Comparison of ENCODE assay signal across 14 cellular contexts in genomic region chr20:62737971-62738881, GRCh38. TPM values are rescaled to one million over a fixed set of nuclear protein-coding genes. Genes with fewer than 3 reads are reported as not detected.
DNase-seq lines count a peak whose midpoint lies in the region; ATAC-seq and TF ChIP-seq lines count a peak whose summit lies in the region.
"Had no signal": no experiment of that assay in that cellular context is flagged by ENCODE, and none has a peak within 500 bp of the region (broad histone marks: within the 10 kb centered on the region; RNA-seq: fewer than 3 reads in every experiment).

No MANE protein-coding gene starts in this region.

- no peak overlapping the region for H3K4me3 Mint-ChIP-seq in stimulated activated effector memory CD8-positive, alpha-beta T cell treated with anti-CD3 and anti-CD28 coated beads, Interleukin-12 subunit alpha, Interleukin-12 subunit beta, amount 100 ng/mL, for 72 hours

- peaks cover 26% of the 10 kb centered on the region for H3F3A ChIP-seq in PC-9 (ENCODE audit: insufficient read depth, low read depth)

- ATAC-seq in Right ventricle myocardium superior (ENCODE audit: poor library complexity), result no peak
- no peak for ATAC-seq in left ventricle myocardium superior
- no peak for ATAC-seq in stimulated activated effector memory CD8-positive, alpha-beta T cell treated with anti-CD3 and anti-CD28 coated beads, Interleukin-12 subunit alpha, Interleukin-12 subunit beta, amount 100 ng/mL, for 72 hours
- ATAC-seq: gastrocnemius medialis; stimulated activated naive CD8-positive, alpha-beta T cell treated with anti-CD3 and anti-CD28 coated beads, Interleukin-15, Interleukin-2, amounts not matched to agents 100 U/mL and 50 U/mL, for 24 hours had no signal

- H2AFZ ChIP-seq in PC-9, result no peak overlapping the region

- H3K9me3 Mint-ChIP-seq in stimulated activated effector memory CD8-positive, alpha-beta T cell treated with anti-CD3 and anti-CD28 coated beads, Interleukin-12 subunit alpha, Interleukin-12 subunit beta, amount 100 ng/mL, for 72 hours, result no peaks in the 10 kb centered on the region

- no peak overlapping the region for H3K27ac Mint-ChIP-seq in stimulated activated effector memory CD8-positive, alpha-beta T cell treated with anti-CD3 and anti-CD28 coated beads, Interleukin-12 subunit alpha, Interleukin-12 subunit beta, amount 100 ng/mL, for 72 hours

- H3K27ac ChIP-seq in right atrium auricular region (no peak overlapping the region), PC-9 (peak overlapping the region; percentile 86; the same call in 1 of the 2 replicates)
- H3K27ac ChIP-seq: gastrocnemius medialis, WERI-Rb-1 had no signal

- no peaks in the 10 kb centered on the region for H3K9me2 ChIP-seq in PC-9 (ENCODE audit: insufficient read depth)

- H3K9me3 ChIP-seq in right atrium auricular region (no peaks in the 10 kb centered on the region), PC-9 (ENCODE audit: insufficient read depth, low read depth) (no peaks in the 10 kb centered on the region)
- H3K9me3 ChIP-seq: gastrocnemius medialis had no signal

- H3K4me2 ChIP-seq in PC-9, result peak overlapping the region; percentile 80; the same call in 1 of the 2 replicates

- CTCF ChIA-PET in PC-9 (lab: Charles Lee), result interaction anchor here (0.6 kb wide), 1 partner anchor 258 kb away, joined by 4 read pairs; no protein-coding TSS in a partner anchor

- BruUV-seq in PC-9 (replicated peaks; lab: Mats Ljungman, UMichigan), result no TSS peak

- H3K4me1 Mint-ChIP-seq in stimulated activated effector memory CD8-positive, alpha-beta T cell treated with anti-CD3 and anti-CD28 coated beads, Interleukin-12 subunit alpha, Interleukin-12 subunit beta, amount 100 ng/mL, for 72 hours, result peaks cover 45% of the 10 kb centered on the region

- H3K27me3 ChIP-seq in right atrium auricular region (no peaks in the 10 kb centered on the region), PC-9 (ENCODE audit: insufficient read depth, low read depth) (no peaks in the 10 kb centered on the region)

- DNase-seq in Right ventricle myocardium superior (peak; percentile 30), right atrium auricular region (ENCODE audit: low spot score) (no peak), PC-9 (no peak), left ventricle myocardium superior (peak; percentile 12), DMS53 (lab: John Stamatoyannopoulos, UW) (no peak), NCI-H748 treated with DMSO at 0.1 percent for 48 hours (lab: John Stamatoyannopoulos, UW) (no peak)
- no peak for DNase-seq in stimulated activated effector memory CD8-positive, alpha-beta T cell treated with anti-CD3 and anti-CD28 coated beads, Interleukin-12 subunit alpha, Interleukin-12 subunit beta, amount 100 ng/mL, for 72 hours (ENCODE audit: low spot score in 2 of 2)
- DNase-seq: NCI-H1048; PC-3; stimulated activated naive CD8-positive, alpha-beta T cell treated with anti-CD3 and anti-CD28 coated beads, Interleukin-15, Interleukin-2, amounts not matched to agents 100 U/mL and 50 U/mL, for 24 hours had no signal

- no peak for TF ChIP-seq CTCF in right atrium auricular region (IDR thresholded peaks at IDR 0.05)
- TF ChIP-seq CTCF in PC-9 (conservative IDR thresholded peaks at IDR 0.05), result no peak

- H3K4me3 ChIP-seq in right atrium auricular region (no peak overlapping the region), PC-9 (no peak overlapping the region)
- H3K4me3 ChIP-seq: gastrocnemius medialis had no signal

- no peaks in the 10 kb centered on the region for H4K20me1 ChIP-seq in PC-9 (ENCODE audit: insufficient read depth)

- H3K36me3 ChIP-seq in right atrium auricular region (no peaks in the 10 kb centered on the region), PC-9 (ENCODE audit: low read depth) (no peaks in the 10 kb centered on the region)
- H3K36me3 ChIP-seq: gastrocnemius medialis, WERI-Rb-1 had no signal

- H3K4me1 ChIP-seq in right atrium auricular region, result peaks cover 0 to 17% of the 10 kb centered on the region in 2 donors
- H3K4me1 ChIP-seq in PC-9 (replicated peaks; ENCODE audit: insufficient read depth), result peaks cover 36% of the 10 kb centered on the region
- H3K4me1 ChIP-seq: gastrocnemius medialis had no signal

- intact Hi-C loops in Right ventricle myocardium superior (cut with DNase I) (no loop called here), PC-9 (cut with micrococcal nuclease; ENCODE audit: unreplicated experiment) (loop anchor here (2.0 kb wide), 1 partner anchor 53 kb away; no protein-coding TSS in a partner anchor), left ventricle myocardium superior (cut with micrococcal nuclease) (no loop called here)

- H3K36me3 Mint-ChIP-seq in stimulated activated effector memory CD8-positive, alpha-beta T cell treated with anti-CD3 and anti-CD28 coated beads, Interleukin-12 subunit alpha, Interleukin-12 subunit beta, amount 100 ng/mL, for 72 hours, result peaks cover 4% of the 10 kb centered on the region

- no peaks in the 10 kb centered on the region for H3K79me2 ChIP-seq in PC-9 (ENCODE audit: low read depth)

- POLR2A ChIA-PET in PC-9 (lab: Charles Lee; ENCODE audit: unreplicated experiment), result interaction anchor here (0.7 kb wide), 1 partner anchor 11 kb away, joined by 3 read pairs; no protein-coding TSS in a partner anchor

RNA-seq across cellular contexts. Expression of gene NTSR1, which starts 29.6 kb away (rescaled TPM):
- total RNA-seq in Right ventricle myocardium superior (not detected), right atrium auricular region (under 1 TPM in 1 of 2 donors, not detected in 1; 0.43 TPM), PC-9 (2021) (0.98 and 1.3 TPM in 2 replicates), left ventricle myocardium superior (not detected)
- total RNA-seq: H4, ureter had no signal

RNA-seq across cellular contexts. Expression of gene MRGBP, which starts 58.0 kb away (rescaled TPM):
- total RNA-seq in Right ventricle myocardium superior, result 10.2 TPM
- total RNA-seq in right atrium auricular region, result 10 to 100 TPM in 1 of 2 donors, 1 to 10 TPM in 1; 8.4 to 11.1 TPM
- 27.8 and 30.2 TPM in 2 replicates for total RNA-seq in PC-9 (2021)
- 11.1 TPM for total RNA-seq in left ventricle myocardium superior

Comparison
In these comparisons a context has a peak if more than half of its experiments do, and no peak if none do; other contexts are left out.
1. DNase-seq: peak in Right ventricle myocardium superior (single experiment) and left ventricle myocardium superior (single experiment); none in right atrium auricular region (single experiment), PC-9 (0 of 2), DMS53 (single experiment), NCI-H748 treated with DMSO at 0.1 percent for 48 hours (single experiment) and stimulated activated effector memory CD8-positive, alpha-beta T cell treated with anti-CD3 and anti-CD28 coated beads, Interleukin-12 subunit alpha, Interleukin-12 subunit beta, amount 100 ng/mL, for 72 hours (0 of 2).